Comparison of ENCODE assay signal across 14 cellular contexts in the genomic region with DNA sequence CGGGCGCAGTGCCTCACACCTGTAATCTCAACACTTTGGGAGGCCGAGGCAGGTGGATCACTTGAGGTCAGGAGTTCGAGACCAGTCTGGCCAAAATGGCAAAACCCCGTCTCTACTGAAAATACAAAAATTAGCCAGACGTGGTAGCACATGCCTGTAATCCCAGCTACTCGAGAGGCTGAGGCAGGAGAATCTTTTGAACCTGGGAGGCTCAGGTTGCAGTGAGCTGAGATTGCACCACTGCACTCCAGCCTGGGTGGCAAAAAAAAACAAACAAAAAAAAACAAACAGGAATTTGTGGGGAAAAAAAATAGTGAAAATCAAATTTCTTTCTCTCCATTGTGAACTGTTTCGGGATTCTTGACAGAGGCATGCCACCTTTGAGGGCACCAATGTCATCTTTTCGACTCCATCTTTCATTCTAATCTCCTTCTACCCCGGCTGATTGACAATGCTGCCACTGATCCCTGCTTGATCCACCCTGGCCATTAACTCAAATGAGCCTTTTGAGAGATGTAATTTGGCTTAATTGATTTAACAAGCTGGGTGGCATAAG. TPM values are rescaled to one million over a fixed set of nuclear protein-coding genes. Genes with fewer than 3 reads are reported as not detected.
"Had no signal": no experiment of that assay in that cellular context is flagged by ENCODE, and none has a peak within 500 bp of the region (broad histone marks: within the 10 kb centered on the region; RNA-seq: fewer than 3 reads in every experiment).

No MANE protein-coding gene starts in this region.

RNA-seq across cellular contexts. Expression of gene G6PC1, which starts 19.0 kb away (rescaled TPM):
- total RNA-seq: dorsolateral prefrontal cortex; kidney epithelial cell; left ventricle myocardium superior; mammary epithelial cell; mesenteric fat pad; mononuclear cell; naive thymus-derived CD4-positive, alpha-beta T cell; neural crest cell; pulmonary artery endothelial cell; sciatic nerve; skeletal muscle tissue; ureter had no signal
- polyA plus RNA-seq: esophagus; mammary epithelial cell; naive thymus-derived CD4-positive, alpha-beta T cell; ovary had no signal
